8 cellular contexts compared by ENCODE assay signal in genomic region chr3:185585862-185586643, GRCh38. TPM values are rescaled to one million over a fixed set of nuclear protein-coding genes. Genes with fewer than 3 reads are reported as not detected.
DNase-seq lines count a peak whose midpoint lies in the region; ATAC-seq, FAIRE-seq and TF ChIP-seq lines count a peak whose summit lies in the region.

TSS of gene SENP2 (plus strand) at chr3:185586295. CDS start at chr3:185586414, 119 bp downstream.

- peak within 1 kb of the TSS; percentile 98 for H3K4me3 ChIP-seq in choroid plexus epithelial cell (ENCODE audit: low read depth, low read length)
- H3K4me3 ChIP-seq in kidney (ENCODE audit: low read length in 2 of 2), result peak within 1 kb of the TSS; percentile 95 to 99

- H3K36me3 ChIP-seq in kidney (ENCODE audit: control insufficient read depth in 1 of 2, insufficient read depth in 2 of 2, low read length in 2 of 2), result no peaks in the 10 kb centered on the region

- H3K27ac Mint-ChIP-seq in activated CD4-positive, alpha-beta T cell treated with anti-CD3 and anti-CD28 coated beads for 36 hours, result peak within 1 kb of the TSS; percentile 93

- H3K9ac ChIP-seq in kidney (ENCODE audit: low read length in 2 of 2), result peak within 1 kb of the TSS; percentile 90 to 99

- intact Hi-C loops in activated CD4-positive, alpha-beta T cell treated with anti-CD3 and anti-CD28 coated beads for 36 hours (cut with DNase I, micrococcal nuclease), result loop anchor here (1.0 to 5.0 kb wide), 9 partner anchors 27 to 1399 kb away; partner anchors contain the start of genes TMEM41A (in 2 of the 2), ABCF3 (in 1 of the 2), DNAJB11 (in 1 of the 2) and EIF4A2 (in 1 of the 2)
- intact Hi-C loops in kidney (cut with DNase I), result no loop called here

- ATAC-seq in HG03442 (IDR thresholded peaks at IDR 0.05; ENCODE audit: unreplicated experiment), result peak; percentile 95
- peak; percentile 98 for ATAC-seq in activated CD4-positive, alpha-beta T cell treated with anti-CD3 and anti-CD28 coated beads for 36 hours

- TF ChIP-seq CTCF in choroid plexus epithelial cell (conservative IDR thresholded peaks at IDR 0.05; ENCODE audit: low read depth, low read length) (no peak), kidney (IDR thresholded peaks at IDR 0.05; ENCODE audit: borderline replicate concordance, extremely low read depth, insufficient read depth) (peak; percentile 12)

- H3K27me3 Mint-ChIP-seq in activated CD4-positive, alpha-beta T cell treated with anti-CD3 and anti-CD28 coated beads for 36 hours, result no peaks in the 10 kb centered on the region

- H3K9me3 Mint-ChIP-seq in activated CD4-positive, alpha-beta T cell treated with anti-CD3 and anti-CD28 coated beads for 36 hours (ENCODE audit: low read depth), result no peaks in the 10 kb centered on the region

- POLR2A ChIA-PET in activated CD4-positive, alpha-beta T cell treated with anti-CD3 and anti-CD28 coated beads for 36 hours (lab: Charles Lee), result interaction anchor here (0.5 to 1.9 kb wide), 8 partner anchors 9 to 1721 kb away, joined by 3 to 9 read pairs (median 3); partner anchors contain the start of gene TMEM41A

- H3K9me3 ChIP-seq in kidney (ENCODE audit: control insufficient read depth in 1 of 2, low read length in 2 of 2), result no peaks in the 10 kb centered on the region

- FAIRE-seq in kidney (lab: Jason Lieb, UNC), result peak; percentile 93

- H3K4me3 Mint-ChIP-seq in activated CD4-positive, alpha-beta T cell treated with anti-CD3 and anti-CD28 coated beads for 36 hours, result peak within 1 kb of the TSS; percentile 87

- CTCF ChIA-PET in activated CD4-positive, alpha-beta T cell treated with anti-CD3 and anti-CD28 coated beads for 36 hours (lab: Charles Lee), result interaction anchor here (0.6 to 2.1 kb wide), 7 partner anchors 9 to 674 kb away, joined by 3 to 14 read pairs (median 3); no protein-coding TSS in a partner anchor

- peaks cover 2% of the 10 kb centered on the region for H3K36me3 Mint-ChIP-seq in activated CD4-positive, alpha-beta T cell treated with anti-CD3 and anti-CD28 coated beads for 36 hours (ENCODE audit: low read depth)

- peaks cover 26% of the 10 kb centered on the region for H3K4me1 Mint-ChIP-seq in activated CD4-positive, alpha-beta T cell treated with anti-CD3 and anti-CD28 coated beads for 36 hours

- peaks cover 13 to 19% of the 10 kb centered on the region in 2 donors for H3K4me1 ChIP-seq in kidney (ENCODE audit: control insufficient read depth in 1 of 2, insufficient read depth in 1 of 2, low read depth in 1 of 2, low read length in 2 of 2)

- H3K27ac ChIP-seq in kidney (ENCODE audit: low read depth in 2 of 2, low read length in 2 of 2), result peak within 1 kb of the TSS; percentile 95

- DNase-seq in Ammon's horn (ENCODE audit: low spot score) (peak; percentile 99), GM19238 (ENCODE audit: insufficient read length, low spot score) (peak; percentile 86), NCI-H524 (lab: John Stamatoyannopoulos, UW) (peak; percentile 100), choroid plexus epithelial cell (ENCODE audit: low read depth) (peak; percentile 99), kidney (peak; percentile 100)
- DNase-seq in activated CD4-positive, alpha-beta T cell treated with anti-CD3 and anti-CD28 coated beads for 36 hours, result peak; percentile 100
- peak; percentile 99 for DNase-seq in stimulated activated CD4-positive, alpha-beta T cell treated with anti-CD3 and anti-CD28 coated beads, Interleukin-15, amount 100 ng/mL, for 24 hours

RNA-seq across cellular contexts. Expression of gene SENP2, which starts in this region (rescaled TPM):
- 10 to 100 TPM; 23.2 to 24.6 TPM for total RNA-seq in activated CD4-positive, alpha-beta T cell treated with anti-CD3 and anti-CD28 coated beads for 36 hours
- total RNA-seq in kidney, result 29.6 TPM
- polyA plus RNA-seq in kidney (ENCODE audit: insufficient read depth, low read depth, low replicate concordance), result 10.8 TPM

Comparison
In these comparisons a context has a peak if more than half of its experiments do, and no peak if none do; other contexts are left out.
1. Peak in every context shown above with its lines: DNase-seq, ATAC-seq, H3K4me3 ChIP-seq and H3K27ac ChIP-seq.